19 cellular contexts compared by ENCODE assay signal in the genomic region with DNA sequence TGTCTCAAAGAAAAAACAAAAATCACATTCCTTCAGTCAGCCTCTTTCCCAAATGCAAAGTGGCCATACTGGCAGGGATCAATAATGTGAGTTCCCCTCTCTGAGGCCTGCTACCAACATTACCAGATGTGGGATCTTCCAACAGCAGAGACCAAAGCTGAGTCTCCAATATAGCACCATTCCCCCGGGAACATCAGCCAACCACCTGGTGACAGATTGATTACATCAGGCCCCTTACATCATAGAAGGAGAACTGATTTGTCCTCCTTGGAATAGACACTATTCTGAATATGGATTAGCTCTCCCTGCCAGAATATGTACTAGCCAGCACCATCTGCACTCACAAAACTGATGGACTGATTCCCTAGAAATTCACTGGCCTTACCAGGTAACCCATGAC.
"Had no signal": no experiment of that assay in that cellular context is flagged by ENCODE, and none has a peak within 500 bp of the region (broad histone marks: within the 10 kb centered on the region; RNA-seq: fewer than 3 reads in every experiment).

No MANE protein-coding gene starts in this region.

- H3K27ac ChIP-seq: heart left ventricle, right lobe of liver, testis, upper lobe of right lung had no signal

- H3K27me3 Mint-ChIP-seq: activated CD4-positive, alpha-beta T cell treated with anti-CD3 and anti-CD28 coated beads for 36 hours; activated naive CD8-positive, alpha-beta T cell; activated T-cell treated with anti-CD3 and anti-CD28 coated beads, Interleukin-2, amount 50 U/mL, for 24 hours; central memory CD8-positive, alpha-beta T cell; stimulated activated naive CD8-positive, alpha-beta T cell treated with anti-CD3 and anti-CD28 coated beads, Interleukin-15, amount 100 ng/mL, for 72 hours had no signal

- H3K9me3 ChIP-seq: right lobe of liver, testis, upper lobe of right lung had no signal

- H3K4me3 ChIP-seq: heart left ventricle, lung, right lobe of liver, upper lobe of right lung had no signal

- H3K36me3 Mint-ChIP-seq: activated naive CD8-positive, alpha-beta T cell had no signal

- H3K27me3 ChIP-seq: heart left ventricle, right lobe of liver, testis, upper lobe of right lung had no signal

- H3K9me3 Mint-ChIP-seq: activated T-cell treated with anti-CD3 and anti-CD28 coated beads, Interleukin-2, amount 50 U/mL, for 24 hours; central memory CD8-positive, alpha-beta T cell had no signal

- H3K27ac Mint-ChIP-seq: activated CD4-positive, alpha-beta memory T cell treated with anti-CD3 and anti-CD28 coated beads, Interleukin-2, amount 10 ng/mL, durations not matched to agents 7 days and 5 days; activated CD4-positive, alpha-beta T cell treated with anti-CD3 and anti-CD28 coated beads for 36 hours; activated naive CD8-positive, alpha-beta T cell; activated T-cell treated with anti-CD3 and anti-CD28 coated beads, Interleukin-2, amount 50 U/mL, for 24 hours had no signal

- ATAC-seq: activated CD4-positive, alpha-beta T cell treated with anti-CD3 and anti-CD28 coated beads for 36 hours; heart left ventricle; left cardiac atrium; right lobe of liver; stimulated activated naive CD8-positive, alpha-beta T cell treated with anti-CD3 and anti-CD28 coated beads, Interleukin-15, amount 100 ng/mL, for 72 hours; upper lobe of right lung had no signal

- H3K4me1 Mint-ChIP-seq: activated CD4-positive, alpha-beta T cell treated with anti-CD3 and anti-CD28 coated beads for 36 hours; central memory CD8-positive, alpha-beta T cell; stimulated activated naive CD8-positive, alpha-beta T cell treated with anti-CD3 and anti-CD28 coated beads, Interleukin-15, amount 100 ng/mL, for 72 hours had no signal

- H3K4me1 ChIP-seq: testis, upper lobe of right lung had no signal

- H3K36me3 ChIP-seq: heart left ventricle, right lobe of liver, upper lobe of right lung had no signal

- DNase-seq: activated CD4-positive, alpha-beta memory T cell treated with anti-CD3 and anti-CD28 coated beads, Interleukin-2, amount 10 ng/mL, durations not matched to agents 7 days and 5 days; activated CD4-positive, alpha-beta T cell treated with anti-CD3 and anti-CD28 coated beads for 36 hours; activated gamma-delta T cell; activated T-cell treated with anti-CD3 and anti-CD28 coated beads, Interleukin-2, amount 50 U/mL, for 24 hours; amniotic stem cell; cortex of kidney; effector memory CD4-positive, alpha-beta T cell; heart left ventricle; left cardiac atrium; midbrain; right lobe of liver; stimulated activated naive CD8-positive, alpha-beta T cell treated with anti-CD3 and anti-CD28 coated beads, Interleukin-15, amount 100 ng/mL, for 72 hours; T-helper 2 cell; testis; upper lobe of right lung had no signal

- H3K4me3 Mint-ChIP-seq: activated CD4-positive, alpha-beta memory T cell treated with anti-CD3 and anti-CD28 coated beads, Interleukin-2, amount 10 ng/mL, durations not matched to agents 7 days and 5 days; activated CD4-positive, alpha-beta T cell treated with anti-CD3 and anti-CD28 coated beads for 36 hours; activated naive CD8-positive, alpha-beta T cell; activated T-cell treated with anti-CD3 and anti-CD28 coated beads, Interleukin-2, amount 50 U/mL, for 24 hours; central memory CD8-positive, alpha-beta T cell; neural crest cell; stimulated activated naive CD8-positive, alpha-beta T cell treated with anti-CD3 and anti-CD28 coated beads, Interleukin-15, amount 100 ng/mL, for 72 hours had no signal
